8 cellular contexts compared by ENCODE assay signal in genomic region chr3:33440578-33441321, GRCh38. TPM values are rescaled to one million over a fixed set of nuclear protein-coding genes. Genes with fewer than 3 reads are reported as not detected.
DNase-seq lines count a peak whose midpoint lies in the region; ATAC-seq and TF ChIP-seq lines count a peak whose summit lies in the region.

No MANE protein-coding gene starts in this region.

- H3K4me2 ChIP-seq in KMS-11: peak overlapping the region; percentile 61

- peaks cover 23% of the 10 kb centered on the region for H3K4me1 ChIP-seq in KMS-11 (ENCODE audit: low read depth, poor library complexity, severe bottlenecking)

- peaks cover 40% of the 10 kb centered on the region for H3K79me2 ChIP-seq in KMS-11 (ENCODE audit: insufficient read depth, low read depth)

- H3K36me3 ChIP-seq in KMS-11 (ENCODE audit: insufficient read depth): no peaks in the 10 kb centered on the region

- peak overlapping the region; percentile 93 for H3K9ac ChIP-seq in KMS-11

- H3K4me3 ChIP-seq in KMS-11 (IDR thresholded peaks at IDR 0.05; ENCODE audit: insufficient read depth, low read depth, low read length): no peak overlapping the region

- DNase-seq in GDM1 (lab: John Stamatoyannopoulos, UW) (peak; percentile 100), germinal center (ENCODE audit: low spot score) (peak; percentile 99), nucleus accumbens (lab: John Stamatoyannopoulos, UW) (peak in 54 of 56 donors; percentile 89 to 100 (median 99)), ureter (ENCODE audit: low spot score) (peak; percentile 99)
- peak; percentile 95 for DNase-seq in activated naive CD4-positive, alpha-beta T cell treated with anti-CD3 and anti-CD28 coated beads, Interleukin-2, amount 50 U/mL, for 16 hours

- peak overlapping the region; percentile 75 for H2AFZ ChIP-seq in KMS-11 (ENCODE audit: low read depth)

- peak; percentile 86 for ATAC-seq in GM21786 (IDR thresholded peaks at IDR 0.05; ENCODE audit: unreplicated experiment)

- peak overlapping the region; percentile 99 for H3K27ac ChIP-seq in KMS-11

- no peak for TF ChIP-seq CTCF in KMS-11 (conservative IDR thresholded peaks at IDR 0.05; ENCODE audit: low read depth, low read length)

- H3K27me3 ChIP-seq in KMS-11 (ENCODE audit: insufficient read depth, low read depth): no peaks in the 10 kb centered on the region

- H4K20me1 ChIP-seq in KMS-11 (ENCODE audit: insufficient read depth): peaks cover 24% of the 10 kb centered on the region; the same call in 1 of the 2 replicates

TF ChIP-seq in PFSK-1, 5 proteins besides CTCF, POLR2A, EP300 and RAD21:
- TF ChIP-seq SIN3A (IDR thresholded peaks at IDR 0.05; ENCODE audit: borderline replicate concordance, insufficient read depth, low read length) (0 out of 2 replicates have a peak, but pooled peaks have one; percentile 0), FOXP2 (optimal IDR thresholded peaks at IDR 0.05; ENCODE audit: borderline replicate concordance, extremely low read depth, extremely low read length, insufficient read depth) (no peak), POLR2AphosphoS5 (IDR thresholded peaks at IDR 0.05; ENCODE audit: low read depth, low read length) (peak; percentile 95), TAF1 (IDR thresholded peaks at IDR 0.05; ENCODE audit: borderline replicate concordance, insufficient read depth, low read length) (no peak; the same call in 1 of the 2 replicates)
- TF ChIP-seq, protein P1, sequence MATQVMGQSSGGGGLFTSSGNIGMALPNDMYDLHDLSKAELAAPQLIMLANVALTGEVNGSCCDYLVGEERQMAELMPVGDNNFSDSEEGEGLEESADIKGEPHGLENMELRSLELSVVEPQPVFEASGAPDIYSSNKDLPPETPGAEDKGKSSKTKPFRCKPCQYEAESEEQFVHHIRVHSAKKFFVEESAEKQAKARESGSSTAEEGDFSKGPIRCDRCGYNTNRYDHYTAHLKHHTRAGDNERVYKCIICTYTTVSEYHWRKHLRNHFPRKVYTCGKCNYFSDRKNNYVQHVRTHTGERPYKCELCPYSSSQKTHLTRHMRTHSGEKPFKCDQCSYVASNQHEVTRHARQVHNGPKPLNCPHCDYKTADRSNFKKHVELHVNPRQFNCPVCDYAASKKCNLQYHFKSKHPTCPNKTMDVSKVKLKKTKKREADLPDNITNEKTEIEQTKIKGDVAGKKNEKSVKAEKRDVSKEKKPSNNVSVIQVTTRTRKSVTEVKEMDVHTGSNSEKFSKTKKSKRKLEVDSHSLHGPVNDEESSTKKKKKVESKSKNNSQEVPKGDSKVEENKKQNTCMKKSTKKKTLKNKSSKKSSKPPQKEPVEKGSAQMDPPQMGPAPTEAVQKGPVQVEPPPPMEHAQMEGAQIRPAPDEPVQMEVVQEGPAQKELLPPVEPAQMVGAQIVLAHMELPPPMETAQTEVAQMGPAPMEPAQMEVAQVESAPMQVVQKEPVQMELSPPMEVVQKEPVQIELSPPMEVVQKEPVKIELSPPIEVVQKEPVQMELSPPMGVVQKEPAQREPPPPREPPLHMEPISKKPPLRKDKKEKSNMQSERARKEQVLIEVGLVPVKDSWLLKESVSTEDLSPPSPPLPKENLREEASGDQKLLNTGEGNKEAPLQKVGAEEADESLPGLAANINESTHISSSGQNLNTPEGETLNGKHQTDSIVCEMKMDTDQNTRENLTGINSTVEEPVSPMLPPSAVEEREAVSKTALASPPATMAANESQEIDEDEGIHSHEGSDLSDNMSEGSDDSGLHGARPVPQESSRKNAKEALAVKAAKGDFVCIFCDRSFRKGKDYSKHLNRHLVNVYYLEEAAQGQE (IDR thresholded peaks at IDR 0.05; ENCODE audit: insufficient read depth in 1 of 2, low read depth in 2 of 2, low read length in 2 of 2): no peak

RNA-seq across cellular contexts. Expression of gene UBP1, which starts 0.5 kb away (rescaled TPM):
- polyA plus RNA-seq in PFSK-1 (2012; ENCODE audit: insufficient read length, low read depth): 18.4 TPM
- 73.7 TPM for total RNA-seq in ureter
